Comparison of ENCODE assay signal across 8 cellular contexts in genomic region chr2:231666171-231667095, GRCh38. TPM values are rescaled to one million over a fixed set of nuclear protein-coding genes. Genes with fewer than 3 reads are reported as not detected.
DNase-seq lines count a peak whose midpoint lies in the region; ATAC-seq and TF ChIP-seq lines count a peak whose summit lies in the region.

No MANE protein-coding gene starts in this region.

- peak; percentile 71 for ATAC-seq in SK-N-SH treated with all-trans-retinoic acid at 6 μM for 48 hours

- peak; percentile 86 for DNase-seq in DMS53 treated with DMSO at 0.1 percent for 48 hours (lab: John Stamatoyannopoulos, UW; ENCODE audit: unreplicated experiment)
- peak; percentile 78 for DNase-seq in GM20000 (ENCODE audit: low spot score)
- DNase-seq in HPDE6-E6E7 (ENCODE audit: extremely low spot score) = peak; percentile 60
- DNase-seq in fibroblast of mammary gland (ENCODE audit: low read depth) = peak; percentile 87
- peak; percentile 99 for DNase-seq in myocyte (ENCODE audit: low read depth)
- DNase-seq in NCI-H1092 (lab: John Stamatoyannopoulos, UW) = no peak
- DNase-seq in T-helper 1 cell = no peak

- H3K4me3 ChIP-seq in fibroblast of mammary gland (ENCODE audit: control insufficient read depth, low read depth, low read length) = peak overlapping the region; percentile 30

- TF ChIP-seq CTCF in GM20000 (IDR thresholded peaks at IDR 0.05; ENCODE audit: extremely low read depth, missing control alignments) = no peak
- TF ChIP-seq CTCF in fibroblast of mammary gland (conservative IDR thresholded peaks at IDR 0.05; ENCODE audit: control insufficient read depth, insufficient read depth, low read depth, low read length) = no peak

TF ChIP-seq in SK-N-SH treated with all-trans-retinoic acid at 6 μM for 48 hours, 23 proteins besides CTCF, POLR2A, EP300 and RAD21:
- no peak for TF ChIP-seq ZNF70 (CRISPR knock-in tag; IDR thresholded peaks at IDR 0.05)
- TF ChIP-seq GLIS3 (CRISPR knock-in tag; IDR thresholded peaks at IDR 0.05) = no peak
- TF ChIP-seq ZNF565 (CRISPR knock-in tag; conservative IDR thresholded peaks at IDR 0.05; ENCODE audit: low read depth) = no peak
- no peak for TF ChIP-seq PPARA (CRISPR knock-in tag; IDR thresholded peaks at IDR 0.05; ENCODE audit: borderline replicate concordance)
- no peak for TF ChIP-seq ZC3H10 (CRISPR knock-in tag; IDR thresholded peaks at IDR 0.05)
- no peak for TF ChIP-seq CSRNP3 (CRISPR knock-in tag; IDR thresholded peaks at IDR 0.05)
- no peak for TF ChIP-seq TCF4 (CRISPR knock-in tag; IDR thresholded peaks at IDR 0.05; ENCODE audit: borderline replicate concordance)
- TF ChIP-seq RARB (CRISPR knock-in tag; IDR thresholded peaks at IDR 0.05) = no peak
- no peak for TF ChIP-seq ZFP3 (CRISPR knock-in tag; IDR thresholded peaks at IDR 0.05)
- no peak for TF ChIP-seq OSR1 (CRISPR knock-in tag; IDR thresholded peaks at IDR 0.05)
- no peak for TF ChIP-seq CREB5 (CRISPR knock-in tag; IDR thresholded peaks at IDR 0.05; ENCODE audit: low read depth)
- TF ChIP-seq PATZ1 (CRISPR knock-in tag; IDR thresholded peaks at IDR 0.05; ENCODE audit: borderline replicate concordance) = no peak
- TF ChIP-seq ZFP30 (CRISPR knock-in tag; IDR thresholded peaks at IDR 0.05) = no peak
- TF ChIP-seq ISL1 (CRISPR knock-in tag; IDR thresholded peaks at IDR 0.05) = no peak
- no peak for TF ChIP-seq SNAI2 (CRISPR knock-in tag; IDR thresholded peaks at IDR 0.05)

RNA-seq across cellular contexts. Expression of gene PTMA, which starts 41.9 kb away (rescaled TPM):
- total RNA-seq in myocyte = 274 and 313 TPM in 2 replicates
- 210 TPM for polyA plus RNA-seq in myocyte (2012)

Comparison
In these comparisons a context has a peak if more than half of its experiments do, and no peak if none do; other contexts are left out.
1. DNase-seq: peak in DMS53 treated with DMSO at 0.1 percent for 48 hours (single experiment), GM20000 (single experiment), HPDE6-E6E7 (single experiment), fibroblast of mammary gland (single experiment) and myocyte (single experiment); none in NCI-H1092 (single experiment) and T-helper 1 cell (0 of 5).